ENCODE assay signal across 8 cellular contexts in the genomic region with DNA sequence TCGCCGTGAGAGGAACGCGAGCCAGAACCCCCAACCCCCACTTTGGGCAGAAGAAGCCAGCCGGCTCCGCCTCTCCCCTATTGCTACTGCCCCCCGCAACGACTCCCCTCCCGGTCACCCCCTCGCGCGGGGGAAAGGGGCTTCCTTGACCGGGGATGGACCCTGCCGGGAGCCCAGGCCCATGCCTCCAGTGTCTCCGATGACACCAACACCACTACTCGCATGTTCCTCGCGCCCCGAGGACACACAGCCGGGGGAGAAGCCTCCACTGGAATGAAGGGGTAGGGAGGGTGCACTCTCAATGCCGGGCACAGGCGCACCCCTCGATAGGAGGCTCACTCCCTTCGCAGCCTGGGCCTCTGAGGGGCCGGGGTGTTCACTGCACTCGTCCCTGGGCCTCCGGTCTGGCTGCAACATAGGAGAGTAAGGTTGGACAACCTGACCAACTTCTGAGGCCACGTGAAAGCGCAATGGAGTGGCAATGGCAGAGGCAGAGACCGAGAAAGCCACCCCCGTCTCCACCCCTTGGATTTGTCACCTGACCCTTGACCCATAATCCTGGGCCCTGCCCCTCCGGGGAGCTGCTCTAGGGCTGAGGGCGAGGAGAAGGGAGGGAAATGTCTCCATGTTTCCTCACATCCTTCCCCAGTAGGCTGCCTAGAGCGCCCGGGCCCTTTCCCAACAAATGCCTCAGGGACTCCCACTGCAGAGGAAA. TPM values are rescaled to one million over a fixed set of nuclear protein-coding genes. Genes with fewer than 3 reads are reported as not detected.
DNase-seq lines count a peak whose midpoint lies in the region; ATAC-seq and TF ChIP-seq lines count a peak whose summit lies in the region.
"Had no signal": no experiment of that assay in that cellular context is flagged by ENCODE, and none has a peak within 500 bp of the region (broad histone marks: within the 10 kb centered on the region; RNA-seq: fewer than 3 reads in every experiment).

No MANE protein-coding gene starts in this region.

- DNase-seq in IMR-90 (no peak), cerebellum (ENCODE audit: low spot score) (no peak), NAMALWA (ENCODE audit: low spot score) (no peak)
- DNase-seq in activated T-helper 2 cell treated with anti-CD3 and anti-CD28 coated beads, Interferon-gamma antibody, Interleukin-2, Interleukin-4, amounts not matched to agents 10 μg/mL and 5 μg/mL and 100 μg/mL, durations not matched to agents 14 hours and 24 hours and 36 hours (ENCODE audit: low spot score) = no peak

- peaks cover 72% of the 10 kb centered on the region for H3K27me3 Mint-ChIP-seq in activated T-helper 2 cell treated with anti-CD3 and anti-CD28 coated beads, Interferon-gamma antibody, Interleukin-2, Interleukin-4, amounts not matched to agents 10 μg/mL and 5 μg/mL and 100 μg/mL, durations not matched to agents 14 hours and 24 hours and 36 hours (ENCODE audit: low read depth)
- peaks cover 71% of the 10 kb centered on the region for H3K27me3 Mint-ChIP-seq in stimulated activated memory B cell treated with anti-CD40 and anti-IgM and Interleukin-4, amounts not matched to agents 10 μg/mL and 1 μg/mL and 100 μg/mL, for 72 hours

- peaks cover 8% of the 10 kb centered on the region for H4K20me1 ChIP-seq in IMR-90 (ENCODE audit: insufficient read depth, low read length)

- no peaks in the 10 kb centered on the region for H3K9me1 ChIP-seq in IMR-90 (ENCODE audit: insufficient read depth, low read length)

- H3K9me3 ChIP-seq in IMR-90 (ENCODE audit: control insufficient read depth, insufficient read depth, low read length) (no peaks in the 10 kb centered on the region), iPS-20b (ENCODE audit: insufficient read depth, low read depth, low read length) (peaks cover 3% of the 10 kb centered on the region; the same call in 1 of the 2 replicates)

- no peak overlapping the region for H4K8ac ChIP-seq in IMR-90 (ENCODE audit: low read depth in 2 of 2, low read length in 2 of 2)

- TF ChIP-seq CTCF in IMR-90 (conservative IDR thresholded peaks at IDR 0.05; ENCODE audit: low read depth, low read length) = no peak

- H3K27ac ChIP-seq in IMR-90 (ENCODE audit: insufficient read depth, low read length) (no peak overlapping the region), iPS-20b (ENCODE audit: low read length) (no peak overlapping the region)

- POLR2A ChIA-PET in IMR-90 (lab: Charles Lee; ENCODE audit: unreplicated experiment) = no interaction called here

- H3K4me3 Mint-ChIP-seq in activated T-helper 2 cell treated with anti-CD3 and anti-CD28 coated beads, Interferon-gamma antibody, Interleukin-2, Interleukin-4, amounts not matched to agents 10 μg/mL and 5 μg/mL and 100 μg/mL, durations not matched to agents 14 hours and 24 hours and 36 hours (ENCODE audit: low read depth) = peak overlapping the region; percentile 51
- peak overlapping the region; percentile 79 for H3K4me3 Mint-ChIP-seq in stimulated activated memory B cell treated with anti-CD40 and anti-IgM and Interleukin-4, amounts not matched to agents 10 μg/mL and 1 μg/mL and 100 μg/mL, for 72 hours

- TF ChIP-seq POLR2A in IMR-90 (IDR thresholded peaks at IDR 0.05; ENCODE audit: low read depth, low read length) = no peak

- WGBS in IMR-90 (ENCODE audit: extremely low coverage in 2 of 2, insufficient read length in 1 of 2), 2 experiments = 20% methylated on average over 1 of the region's 35 CpGs; no CpG with 5 or more reads in 1 of the 2 experiments

- H4K5ac ChIP-seq in IMR-90 (ENCODE audit: low read depth, low read length) = no peak overlapping the region

- H2AK5ac ChIP-seq in IMR-90 (ENCODE audit: low read depth, low read length) = no peak overlapping the region

- H3K14ac ChIP-seq in IMR-90 (replicated peaks; ENCODE audit: low read depth, low read length) = no peak overlapping the region

- no peak overlapping the region for H3K4me2 ChIP-seq in IMR-90 (ENCODE audit: low read depth, low read length)

- peak overlapping the region; percentile 32 for H2AFZ ChIP-seq in IMR-90 (replicated peaks; ENCODE audit: low read length, poor library complexity)

- no peak for TF ChIP-seq RAD21 in IMR-90 (IDR thresholded peaks at IDR 0.05; ENCODE audit: low read length)

- intact Hi-C loops in IMR-90 (cut with micrococcal nuclease) = loop anchor here (1.0 kb wide), 2 partner anchors 42 to 153 kb away; no protein-coding TSS in a partner anchor
- intact Hi-C loops in activated T-helper 2 cell treated with anti-CD3 and anti-CD28 coated beads, Interferon-gamma antibody, Interleukin-2, Interleukin-4, amounts not matched to agents 10 μg/mL and 5 μg/mL and 100 μg/mL, durations not matched to agents 14 hours and 24 hours and 36 hours (cut with micrococcal nuclease) = loop anchor here (2.0 to 5.0 kb wide), 4 partner anchors 42 to 188 kb away; no protein-coding TSS in a partner anchor

- H3K4me3 ChIP-seq in IMR-90 (ENCODE audit: insufficient read depth, low read depth, low read length) = no peak overlapping the region
- peak overlapping the region; percentile 50; the same call in 1 of the 2 replicates for H3K4me3 ChIP-seq in iPS-20b (ENCODE audit: low read length)

- no peak overlapping the region for H2BK5ac ChIP-seq in IMR-90 (ENCODE audit: low read depth, low read length, poor library complexity, severe bottlenecking)

- H3K27ac Mint-ChIP-seq in activated T-helper 2 cell treated with anti-CD3 and anti-CD28 coated beads, Interferon-gamma antibody, Interleukin-2, Interleukin-4, amounts not matched to agents 10 μg/mL and 5 μg/mL and 100 μg/mL, durations not matched to agents 14 hours and 24 hours and 36 hours = no peak overlapping the region
- H3K27ac Mint-ChIP-seq in stimulated activated memory B cell treated with anti-CD40 and anti-IgM and Interleukin-4, amounts not matched to agents 10 μg/mL and 1 μg/mL and 100 μg/mL, for 72 hours = no peak overlapping the region

- dilution Hi-C loops in IMR-90 (cut with HindIII; ENCODE audit: low sequenced_read_pairs, unreplicated experiment) = no loop called here

- H3K56ac ChIP-seq in IMR-90 (ENCODE audit: extremely low read depth, insufficient read depth, low read length) = no peak overlapping the region

- no peak overlapping the region for H2BK120ac ChIP-seq in IMR-90 (ENCODE audit: low read depth, low read length)

- H3K4me1 Mint-ChIP-seq in activated T-helper 2 cell treated with anti-CD3 and anti-CD28 coated beads, Interferon-gamma antibody, Interleukin-2, Interleukin-4, amounts not matched to agents 10 μg/mL and 5 μg/mL and 100 μg/mL, durations not matched to agents 14 hours and 24 hours and 36 hours (ENCODE audit: low read depth) = peaks cover 2% of the 10 kb centered on the region
- peaks cover 56% of the 10 kb centered on the region for H3K4me1 Mint-ChIP-seq in stimulated activated memory B cell treated with anti-CD40 and anti-IgM and Interleukin-4, amounts not matched to agents 10 μg/mL and 1 μg/mL and 100 μg/mL, for 72 hours

- no TSS peak for BruUV-seq in IMR-90 (replicated peaks; lab: Mats Ljungman, UMichigan)

- no peak overlapping the region for H2BK15ac ChIP-seq in IMR-90 (ENCODE audit: low read depth, low read length)

- no peak overlapping the region for H2AK9ac ChIP-seq in IMR-90 (replicated peaks; ENCODE audit: low read depth, low read length, poor library complexity)

- H3K9ac ChIP-seq in IMR-90 (ENCODE audit: low read depth, low read length) (no peak overlapping the region), iPS-20b (ENCODE audit: low read depth, low read length) (no peak overlapping the region)

- H2BK20ac ChIP-seq in IMR-90 (ENCODE audit: low read depth, low read length) = no peak overlapping the region

- no peaks in the 10 kb centered on the region for H3K36me3 ChIP-seq in IMR-90 (ENCODE audit: control insufficient read depth, insufficient read depth, low read length)
- no peaks in the 10 kb centered on the region for H3K36me3 ChIP-seq in iPS-20b (ENCODE audit: insufficient read depth, low read depth, low read length)

- H3K4me1 ChIP-seq in IMR-90 (ENCODE audit: control insufficient read depth, insufficient read depth, low read length) (no peaks in the 10 kb centered on the region; the same call in 1 of the 2 replicates), iPS-20b (ENCODE audit: insufficient read depth, low read length) (peaks cover 8% of the 10 kb centered on the region; the same call in 1 of the 2 replicates)

- H3K23ac ChIP-seq in IMR-90 (ENCODE audit: low read depth, low read length) = no peak overlapping the region

- H3K9me3 Mint-ChIP-seq in activated T-helper 2 cell treated with anti-CD3 and anti-CD28 coated beads, Interferon-gamma antibody, Interleukin-2, Interleukin-4, amounts not matched to agents 10 μg/mL and 5 μg/mL and 100 μg/mL, durations not matched to agents 14 hours and 24 hours and 36 hours = no peaks in the 10 kb centered on the region
- no peaks in the 10 kb centered on the region for H3K9me3 Mint-ChIP-seq in stimulated activated memory B cell treated with anti-CD40 and anti-IgM and Interleukin-4, amounts not matched to agents 10 μg/mL and 1 μg/mL and 100 μg/mL, for 72 hours

- H3K27me3 ChIP-seq in IMR-90 (ENCODE audit: control insufficient read depth, insufficient read depth, low read length) (peaks cover 87% of the 10 kb centered on the region), iPS-20b (ENCODE audit: insufficient read depth, low read length) (peaks cover 99% of the 10 kb centered on the region)

- in situ Hi-C loops in IMR-90 (cut with MboI; ENCODE audit: low sequenced_read_pairs) = no loop called here

- no peak overlapping the region for H4K91ac ChIP-seq in IMR-90 (ENCODE audit: insufficient read depth, low read depth, low read length)

- CTCF ChIA-PET in IMR-90 (lab: Yijun Ruan, JAX) = interaction anchor here (1.7 to 3.3 kb wide), 2 partner anchors 43 to 187 kb away, joined by 11 to 35 read pairs; no protein-coding TSS in a partner anchor

- ATAC-seq in IMR-90 (ENCODE audit: low read depth) = no peak
- ATAC-seq in stimulated activated memory B cell treated with anti-CD40 and anti-IgM and Interleukin-4, amounts not matched to agents 10 μg/mL and 1 μg/mL and 100 μg/mL, for 72 hours = no peak
- no peak for ATAC-seq in GM21723 (IDR thresholded peaks at IDR 0.05; ENCODE audit: unreplicated experiment)

- no peak overlapping the region for H3K4ac ChIP-seq in IMR-90 (ENCODE audit: low read depth, low read length)

- no peak overlapping the region for H3K18ac ChIP-seq in IMR-90 (ENCODE audit: low read depth, low read length)

- H3K36me3 Mint-ChIP-seq in activated T-helper 2 cell treated with anti-CD3 and anti-CD28 coated beads, Interferon-gamma antibody, Interleukin-2, Interleukin-4, amounts not matched to agents 10 μg/mL and 5 μg/mL and 100 μg/mL, durations not matched to agents 14 hours and 24 hours and 36 hours (ENCODE audit: low read depth) = no peaks in the 10 kb centered on the region
- no peaks in the 10 kb centered on the region for H3K36me3 Mint-ChIP-seq in stimulated activated memory B cell treated with anti-CD40 and anti-IgM and Interleukin-4, amounts not matched to agents 10 μg/mL and 1 μg/mL and 100 μg/mL, for 72 hours

- H3K79me1 ChIP-seq in IMR-90 (ENCODE audit: low read depth in 1 of 2, low read length in 2 of 2) = no peaks in the 10 kb centered on the region

RNA-seq across cellular contexts. Expression of gene CNTFR, which starts 1.0 kb away (rescaled TPM):
- total RNA-seq in IMR-90 (2012; rRNA removed) (not detected in 2 replicates), cerebellum (18.6 TPM)
- polyA plus RNA-seq in IMR-90 (2012; rRNA removed) = not detected in 2 replicates
- polyA plus RNA-seq in IMR-90 (2012; cell fraction: cytosol; rRNA removed) = 0.02 TPM in 1 of 2 replicates, not detected in the other
- polyA plus RNA-seq in IMR-90 (2012; cell fraction: nucleus; rRNA removed; ENCODE audit: low replicate concordance) = not detected in 2 replicates
- total RNA-seq in activated T-helper 2 cell treated with anti-CD3 and anti-CD28 coated beads, Interferon-gamma antibody, Interleukin-2, Interleukin-4, amounts not matched to agents 10 μg/mL and 5 μg/mL and 100 μg/mL, durations not matched to agents 14 hours and 24 hours and 36 hours = not detected in 2 replicates

RNA-seq across cellular contexts. Expression of gene RPP25L, which starts 21.4 kb away (rescaled TPM):
- total RNA-seq in IMR-90 (2012; rRNA removed) = 13.3 and 20.4 TPM in 2 replicates
- polyA plus RNA-seq in IMR-90 (2012; rRNA removed) = 26.3 and 27.6 TPM in 2 replicates
- polyA plus RNA-seq in IMR-90 (2012; cell fraction: cytosol; rRNA removed) = 39.7 and 47.9 TPM in 2 replicates
- 8.7 and 19.9 TPM in 2 replicates for polyA plus RNA-seq in IMR-90 (2012; cell fraction: nucleus; rRNA removed; ENCODE audit: low replicate concordance)
- total RNA-seq in activated T-helper 2 cell treated with anti-CD3 and anti-CD28 coated beads, Interferon-gamma antibody, Interleukin-2, Interleukin-4, amounts not matched to agents 10 μg/mL and 5 μg/mL and 100 μg/mL, durations not matched to agents 14 hours and 24 hours and 36 hours = 33.7 and 35.0 TPM in 2 replicates
- total RNA-seq in cerebellum = 5.7 TPM

RNA-seq across cellular contexts. Expression of gene DCTN3, which starts 29.8 kb away (rescaled TPM):
- 104 and 122 TPM in 2 replicates for total RNA-seq in IMR-90 (2012; rRNA removed)
- 183 and 186 TPM in 2 replicates for polyA plus RNA-seq in IMR-90 (2012; rRNA removed)
- 177 and 196 TPM in 2 replicates for polyA plus RNA-seq in IMR-90 (2012; cell fraction: cytosol; rRNA removed)
- polyA plus RNA-seq in IMR-90 (2012; cell fraction: nucleus; rRNA removed; ENCODE audit: low replicate concordance) = 103 and 138 TPM in 2 replicates
- 57.8 and 65.5 TPM in 2 replicates for total RNA-seq in activated T-helper 2 cell treated with anti-CD3 and anti-CD28 coated beads, Interferon-gamma antibody, Interleukin-2, Interleukin-4, amounts not matched to agents 10 μg/mL and 5 μg/mL and 100 μg/mL, durations not matched to agents 14 hours and 24 hours and 36 hours
- total RNA-seq in cerebellum = 57.4 TPM

RNA-seq across cellular contexts. Expression of gene ARID3C, which starts 38.3 kb away (rescaled TPM):
- total RNA-seq in IMR-90 (2012; rRNA removed) (not detected in 2 replicates), cerebellum (0.45 TPM)
- 0.07 TPM in 1 of 2 replicates, not detected in the other for polyA plus RNA-seq in IMR-90 (2012; rRNA removed)
- 0.02 TPM in 1 of 2 replicates, not detected in the other for polyA plus RNA-seq in IMR-90 (2012; cell fraction: cytosol; rRNA removed)
- 0.05 and 0.07 TPM in 2 replicates for polyA plus RNA-seq in IMR-90 (2012; cell fraction: nucleus; rRNA removed; ENCODE audit: low replicate concordance)
- total RNA-seq in activated T-helper 2 cell treated with anti-CD3 and anti-CD28 coated beads, Interferon-gamma antibody, Interleukin-2, Interleukin-4, amounts not matched to agents 10 μg/mL and 5 μg/mL and 100 μg/mL, durations not matched to agents 14 hours and 24 hours and 36 hours = 0.14 and 0.21 TPM in 2 replicates
- polyA plus RNA-seq: adipose tissue had no signal

RNA-seq across cellular contexts. Expression of gene SIGMAR1, which starts 47.1 kb away (rescaled TPM):
- 38.6 and 44.6 TPM in 2 replicates for total RNA-seq in IMR-90 (2012; rRNA removed)
- polyA plus RNA-seq in IMR-90 (2012; rRNA removed) = 88.9 and 93.1 TPM in 2 replicates
- 77.6 and 124 TPM in 2 replicates for polyA plus RNA-seq in IMR-90 (2012; cell fraction: cytosol; rRNA removed)
- 17.7 and 38.8 TPM in 2 replicates for polyA plus RNA-seq in IMR-90 (2012; cell fraction: nucleus; rRNA removed; ENCODE audit: low replicate concordance)
- total RNA-seq in activated T-helper 2 cell treated with anti-CD3 and anti-CD28 coated beads, Interferon-gamma antibody, Interleukin-2, Interleukin-4, amounts not matched to agents 10 μg/mL and 5 μg/mL and 100 μg/mL, durations not matched to agents 14 hours and 24 hours and 36 hours = 105 and 109 TPM in 2 replicates
- 24.3 TPM for total RNA-seq in cerebellum

Comparison
In these comparisons a context has a peak if more than half of its experiments do, and no peak if none do; other contexts are left out.
1. RNA of gene CNTFR, which starts 1.0 kb away (total RNA-seq): 18.6 TPM in cerebellum (single experiment); not detected in IMR-90 and not detected in activated T-helper 2 cell treated with anti-CD3 and anti-CD28 coated beads, Interferon-gamma antibody, Interleukin-2, Interleukin-4, amounts not matched to agents 10 μg/mL and 5 μg/mL and 100 μg/mL, durations not matched to agents 14 hours and 24 hours and 36 hours; every median in the first group is over 10 times any median in the second.